Comparison of ENCODE assay signal across 8 cellular contexts in genomic region chr10:21519981-21520436, GRCh38. TPM values are rescaled to one million over a fixed set of nuclear protein-coding genes. Genes with fewer than 3 reads are reported as not detected.
DNase-seq lines count a peak whose midpoint lies in the region; ATAC-seq lines count a peak whose summit lies in the region.

No MANE protein-coding gene starts in this region.

- H3K4me3 Mint-ChIP-seq in activated CD8-positive, alpha-beta memory T cell treated with anti-CD3 and anti-CD28 coated beads, Interleukin-2, amount 10 ng/mL, durations not matched to agents 7 days and 5 days, result peak overlapping the region; percentile 78
- peak overlapping the region; percentile 89 for H3K4me3 Mint-ChIP-seq in activated naive CD8-positive, alpha-beta T cell

- H3K9me3 Mint-ChIP-seq in activated CD8-positive, alpha-beta memory T cell treated with anti-CD3 and anti-CD28 coated beads, Interleukin-2, amount 10 ng/mL, durations not matched to agents 7 days and 5 days (ENCODE audit: low read depth), result no peaks in the 10 kb centered on the region
- no peaks in the 10 kb centered on the region for H3K9me3 Mint-ChIP-seq in activated naive CD8-positive, alpha-beta T cell (ENCODE audit: low read depth)

- peaks cover 55% of the 10 kb centered on the region for H3K27me3 Mint-ChIP-seq in activated CD8-positive, alpha-beta memory T cell treated with anti-CD3 and anti-CD28 coated beads, Interleukin-2, amount 10 ng/mL, durations not matched to agents 7 days and 5 days
- H3K27me3 Mint-ChIP-seq in activated naive CD8-positive, alpha-beta T cell, result peaks cover 52% of the 10 kb centered on the region

- no CpG with 5 or more reads among the region's 12 CpGs for WGBS in iPS DF 6.9 (ENCODE audit: insufficient coverage, insufficient read length)

- H3K27ac ChIP-seq in iPS DF 6.9 (ENCODE audit: low read length), result no peak overlapping the region
- H3K27ac ChIP-seq in skin epidermis, result peak overlapping the region in 20 of 21 experiments; percentile 35 to 92 (median 72)

- CTCF ChIA-PET in activated CD8-positive, alpha-beta memory T cell treated with anti-CD3 and anti-CD28 coated beads, Interleukin-2, amount 10 ng/mL, durations not matched to agents 7 days and 5 days (lab: Charles Lee), result interaction anchor here (1.1 to 1.7 kb wide), 2 partner anchors 13 to 24 kb away, joined by 3 to 8 read pairs; no protein-coding TSS in a partner anchor

- H3K9me3 ChIP-seq in iPS DF 6.9 (ENCODE audit: control insufficient read depth, insufficient read depth, low read length), result no peaks in the 10 kb centered on the region

- ATAC-seq in activated CD8-positive, alpha-beta memory T cell treated with anti-CD3 and anti-CD28 coated beads, Interleukin-2, amount 10 ng/mL, durations not matched to agents 7 days and 5 days, result peak; percentile 54

- DNase-seq in activated CD8-positive, alpha-beta memory T cell treated with anti-CD3 and anti-CD28 coated beads, Interleukin-2, amount 10 ng/mL, durations not matched to agents 7 days and 5 days, result no peak
- DNase-seq in activated CD8-positive, alpha-beta memory T cell treated with anti-CD3 and anti-CD28 coated beads for 24 hours, result no peak
- peak; percentile 28 for DNase-seq in HuH-7 (ENCODE audit: low spot score)
- no peak for DNase-seq in iPS DF 6.9 (ENCODE audit: low read depth, low spot score)
- DNase-seq in GM19238 (ENCODE audit: insufficient read length, low spot score), result no peak
- DNase-seq in SKM-1 (lab: John Stamatoyannopoulos, UW; ENCODE audit: unreplicated experiment), result no peak

- peak overlapping the region; percentile 59 for H3K27ac Mint-ChIP-seq in activated CD8-positive, alpha-beta memory T cell treated with anti-CD3 and anti-CD28 coated beads, Interleukin-2, amount 10 ng/mL, durations not matched to agents 7 days and 5 days
- peak overlapping the region; percentile 37 for H3K27ac Mint-ChIP-seq in activated naive CD8-positive, alpha-beta T cell

- H3K4me1 ChIP-seq in iPS DF 6.9 (ENCODE audit: control insufficient read depth, insufficient read depth, low read length), result peaks cover 4% of the 10 kb centered on the region

- H3K36me3 Mint-ChIP-seq in activated CD8-positive, alpha-beta memory T cell treated with anti-CD3 and anti-CD28 coated beads, Interleukin-2, amount 10 ng/mL, durations not matched to agents 7 days and 5 days, result no peaks in the 10 kb centered on the region
- H3K36me3 Mint-ChIP-seq in activated naive CD8-positive, alpha-beta T cell, result no peaks in the 10 kb centered on the region

- H3K27me3 ChIP-seq in iPS DF 6.9 (ENCODE audit: control insufficient read depth, insufficient read depth, low read length), result peaks cover 4% of the 10 kb centered on the region; the same call in 1 of the 2 replicates

- H3K4me3 ChIP-seq in iPS DF 6.9 (ENCODE audit: low read length) (peak overlapping the region; percentile 3; the same call in 1 of the 2 replicates), skin epidermis (peak overlapping the region; percentile 46 to 65 (median 56))

- peaks cover 42% of the 10 kb centered on the region for H3K4me1 Mint-ChIP-seq in activated CD8-positive, alpha-beta memory T cell treated with anti-CD3 and anti-CD28 coated beads, Interleukin-2, amount 10 ng/mL, durations not matched to agents 7 days and 5 days
- peaks cover 40% of the 10 kb centered on the region for H3K4me1 Mint-ChIP-seq in activated naive CD8-positive, alpha-beta T cell (ENCODE audit: low read depth)

- H3K36me3 ChIP-seq in iPS DF 6.9 (ENCODE audit: control insufficient read depth, insufficient read depth, low read length), result no peaks in the 10 kb centered on the region

RNA-seq across cellular contexts. Expression of gene SKIDA1, which starts 5.5 kb away (rescaled TPM):
- total RNA-seq in activated CD8-positive, alpha-beta memory T cell treated with anti-CD3 and anti-CD28 coated beads, Interleukin-2, amount 10 ng/mL, durations not matched to agents 7 days and 5 days, result under 1 TPM; 0.26 to 0.29 TPM

RNA-seq across cellular contexts. Expression of gene MLLT10, which starts 14.0 kb away (rescaled TPM):
- total RNA-seq in activated CD8-positive, alpha-beta memory T cell treated with anti-CD3 and anti-CD28 coated beads, Interleukin-2, amount 10 ng/mL, durations not matched to agents 7 days and 5 days, result 10 to 100 TPM; 42.2 to 65.2 TPM
